1 cellular context compared by ENCODE assay signal in genomic region chr17:78226752-78227454, GRCh38.
TF ChIP-seq lines count a peak whose summit lies in the region.

No MANE protein-coding gene starts in this region.

TF ChIP-seq in endothelial cell of umbilical vein, 7 proteins besides CTCF, POLR2A, EP300 and RAD21:
- TF ChIP-seq JUN (IDR thresholded peaks at IDR 0.05; ENCODE audit: borderline replicate concordance, insufficient read depth, insufficient read length, low read depth) (no peak), EZH2 (IDR thresholded peaks at IDR 0.05; ENCODE audit: borderline replicate concordance, low read depth, low read length, severe bottlenecking) (no peak), MAX (IDR thresholded peaks at IDR 0.05; ENCODE audit: insufficient read depth, insufficient read length) (peak; percentile 7), GATA2 (IDR thresholded peaks at IDR 0.05; ENCODE audit: insufficient read depth, insufficient read length, low read depth, low read length) (peak; percentile 35), MYC (IDR thresholded peaks at IDR 0.05; ENCODE audit: low read depth, low read length) (no peak), FOS (IDR thresholded peaks at IDR 0.05; ENCODE audit: borderline replicate concordance, insufficient read depth, low read length) (peak; percentile 55), POLR2AphosphoS5 (IDR thresholded peaks at IDR 0.05; ENCODE audit: insufficient read depth, low read depth, low read length) (peak; percentile 15)
